Comparison of ENCODE assay signal across 8 cellular contexts in genomic region chr17:48830840-48831548, GRCh38. TPM values are rescaled to one million over a fixed set of nuclear protein-coding genes. Genes with fewer than 3 reads are reported as not detected.
DNase-seq lines count a peak whose midpoint lies in the region; ATAC-seq and TF ChIP-seq lines count a peak whose summit lies in the region.

A gene with protein sequence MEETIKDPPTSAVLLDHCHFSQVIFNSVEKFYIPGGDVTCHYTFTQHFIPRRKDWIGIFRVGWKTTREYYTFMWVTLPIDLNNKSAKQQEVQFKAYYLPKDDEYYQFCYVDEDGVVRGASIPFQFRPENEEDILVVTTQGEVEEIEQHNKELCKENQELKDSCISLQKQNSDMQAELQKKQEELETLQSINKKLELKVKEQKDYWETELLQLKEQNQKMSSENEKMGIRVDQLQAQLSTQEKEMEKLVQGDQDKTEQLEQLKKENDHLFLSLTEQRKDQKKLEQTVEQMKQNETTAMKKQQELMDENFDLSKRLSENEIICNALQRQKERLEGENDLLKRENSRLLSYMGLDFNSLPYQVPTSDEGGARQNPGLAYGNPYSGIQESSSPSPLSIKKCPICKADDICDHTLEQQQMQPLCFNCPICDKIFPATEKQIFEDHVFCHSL (plus strand): TSS chr17:48831035. CDS start chr17:48841708, 10,673 bp downstream.

- CTCF ChIA-PET in Panc1 (lab: Charles Lee), result interaction anchor here (0.6 to 2.1 kb wide), 2 partner anchors 54 to 268 kb away, joined by 3 to 5 read pairs; no protein-coding TSS in a partner anchor

- DNase-seq in DMS53 treated with DMSO at 0.1 percent for 48 hours (lab: John Stamatoyannopoulos, UW; ENCODE audit: unreplicated experiment) (peak; percentile 88), Panc1 (ENCODE audit: low read depth, low spot score) (peak; percentile 64), erythroblast (lab: John Stamatoyannopoulos, UW) (peak; percentile 96 to 98)
- peak; percentile 89 for DNase-seq in activated T-cell treated with anti-CD3 and anti-CD28 coated beads, Interleukin-2, amount 50 U/mL, for 24 hours
- peak; percentile 72 for DNase-seq in stimulated activated CD8-positive, alpha-beta memory T cell treated with anti-CD3 and anti-CD28 coated beads, Interleukin-7, amount 100 ng/mL, for 24 hours (ENCODE audit: low read depth)

- no peaks in the 10 kb centered on the region for H3K27me3 Mint-ChIP-seq in activated T-cell treated with anti-CD3 and anti-CD28 coated beads, Interleukin-2, amount 50 U/mL, for 24 hours

- peak within 1 kb of the TSS; percentile 82 for H3K4me2 ChIP-seq in KMS-11

- peak within 1 kb of the TSS; percentile 84 for H3K9ac ChIP-seq in KMS-11
- peak within 1 kb of the TSS; percentile 85 for H3K9ac ChIP-seq in muscle layer of colon (ENCODE audit: low read length)

- H3K36me3 Mint-ChIP-seq in activated T-cell treated with anti-CD3 and anti-CD28 coated beads, Interleukin-2, amount 50 U/mL, for 24 hours (ENCODE audit: low read depth), result peaks cover 5% of the 10 kb centered on the region

- H3K27ac ChIP-seq in KMS-11, result peak within 1 kb of the TSS; percentile 62
- H3K27ac ChIP-seq in Panc1 (ENCODE audit: low read length), result peak within 1 kb of the TSS; percentile 92
- peak within 1 kb of the TSS; percentile 97 for H3K27ac ChIP-seq in muscle layer of colon (ENCODE audit: low read depth, low read length)

- no peaks in the 10 kb centered on the region for H3K9me3 ChIP-seq in Panc1 (ENCODE audit: control insufficient read depth, insufficient read depth, low read depth, low read length)
- no peaks in the 10 kb centered on the region for H3K9me3 ChIP-seq in muscle layer of colon (ENCODE audit: low read length)

- H3K4me3 ChIP-seq in KMS-11 (IDR thresholded peaks at IDR 0.05; ENCODE audit: insufficient read depth, low read depth, low read length) (peak within 1 kb of the TSS; percentile 45), Panc1 (ENCODE audit: low read depth in 2 of 2, low read length in 2 of 2) (peak within 1 kb of the TSS; percentile 68 to 91), muscle layer of colon (ENCODE audit: low read depth in 1 of 2, low read length in 2 of 2) (peak within 1 kb of the TSS; percentile 94 to 99)

- peak; percentile 93 for TF ChIP-seq POLR2A in erythroblast (IDR thresholded peaks at IDR 0.05; ENCODE audit: low read length)

- H3K9me3 Mint-ChIP-seq in activated T-cell treated with anti-CD3 and anti-CD28 coated beads, Interleukin-2, amount 50 U/mL, for 24 hours, result no peaks in the 10 kb centered on the region

- no peak for TF ChIP-seq CTCF in KMS-11 (conservative IDR thresholded peaks at IDR 0.05; ENCODE audit: low read depth, low read length)
- TF ChIP-seq CTCF in Panc1 (IDR thresholded peaks at IDR 0.05), result no peak

- in situ Hi-C loops in Panc1 (cut with HindIII; ENCODE audit: low pct_unique_long_range_greater_than_20kb, low sequenced_read_pairs), result no loop called here

- no TSS peak for BruUV-seq in Panc1 (replicated peaks; lab: Mats Ljungman, UMichigan)

- peaks cover 51% of the 10 kb centered on the region for H3K4me1 Mint-ChIP-seq in activated T-cell treated with anti-CD3 and anti-CD28 coated beads, Interleukin-2, amount 50 U/mL, for 24 hours (ENCODE audit: low read depth)

- ATAC-seq in GM21717 (IDR thresholded peaks at IDR 0.05; ENCODE audit: unreplicated experiment) (peak; percentile 72), Panc1 (peak; percentile 99)

- peak within 1 kb of the TSS; percentile 85 for H2AFZ ChIP-seq in KMS-11 (ENCODE audit: low read depth)

- intact Hi-C loops in Panc1 (cut with micrococcal nuclease; ENCODE audit: unreplicated experiment), result no loop called here

- no peaks in the 10 kb centered on the region for H3K27me3 ChIP-seq in KMS-11 (ENCODE audit: insufficient read depth, low read depth)
- no peaks in the 10 kb centered on the region for H3K27me3 ChIP-seq in Panc1 (ENCODE audit: control insufficient read depth, insufficient read depth, low read length)
- H3K27me3 ChIP-seq in muscle layer of colon (ENCODE audit: control insufficient read depth in 1 of 2, insufficient read depth in 2 of 2, low read length in 2 of 2), result no peaks in the 10 kb centered on the region

- POLR2A ChIA-PET in Panc1 (lab: Charles Lee), result interaction anchor here (0.5 kb wide), 1 partner anchor 53 kb away, joined by 3 read pairs; no protein-coding TSS in a partner anchor

- H3K4me1 ChIP-seq in KMS-11 (ENCODE audit: low read depth, poor library complexity, severe bottlenecking) (peaks cover 45% of the 10 kb centered on the region), Panc1 (ENCODE audit: control insufficient read depth, insufficient read depth, low read length) (peaks cover 18% of the 10 kb centered on the region), muscle layer of colon (ENCODE audit: insufficient read depth, low read length) (peaks cover 20% of the 10 kb centered on the region)

- H4K20me1 ChIP-seq in KMS-11 (ENCODE audit: insufficient read depth), result no peaks in the 10 kb centered on the region

- H3K79me2 ChIP-seq in KMS-11 (ENCODE audit: insufficient read depth, low read depth), result peaks cover 21% of the 10 kb centered on the region; the same call in 1 of the 2 replicates

- H3K4me3 Mint-ChIP-seq in activated T-cell treated with anti-CD3 and anti-CD28 coated beads, Interleukin-2, amount 50 U/mL, for 24 hours, result peak within 1 kb of the TSS; percentile 95

- no peaks in the 10 kb centered on the region for H3K36me3 ChIP-seq in KMS-11 (ENCODE audit: insufficient read depth)
- no peaks in the 10 kb centered on the region for H3K36me3 ChIP-seq in Panc1 (ENCODE audit: control insufficient read depth, insufficient read depth, low read length)
- no peaks in the 10 kb centered on the region for H3K36me3 ChIP-seq in muscle layer of colon (ENCODE audit: insufficient read depth, low read length)

- H3K27ac Mint-ChIP-seq in activated T-cell treated with anti-CD3 and anti-CD28 coated beads, Interleukin-2, amount 50 U/mL, for 24 hours, result peak within 1 kb of the TSS; percentile 98

RNA-seq across cellular contexts. Expression of the gene that starts here (rescaled TPM):
- total RNA-seq in Panc1 (2021; ENCODE audit: unreplicated experiment), result 282 TPM
- polyA plus RNA-seq in Panc1 (2012; ENCODE audit: insufficient read length), result 227 TPM

Comparison
In these comparisons a context has a peak if more than half of its experiments do, and no peak if none do; other contexts are left out.
1. Peak in every context shown above with its lines: DNase-seq, ATAC-seq, H3K4me3 ChIP-seq and H3K27ac ChIP-seq.
2. H3K4me3 ChIP-seq: peak in every context shown above with its lines; median percentile 96 in muscle layer of colon; 80 in Panc1; 45 in KMS-11.